Comparison of ENCODE assay signal across 29 cellular contexts in the genomic region with DNA sequence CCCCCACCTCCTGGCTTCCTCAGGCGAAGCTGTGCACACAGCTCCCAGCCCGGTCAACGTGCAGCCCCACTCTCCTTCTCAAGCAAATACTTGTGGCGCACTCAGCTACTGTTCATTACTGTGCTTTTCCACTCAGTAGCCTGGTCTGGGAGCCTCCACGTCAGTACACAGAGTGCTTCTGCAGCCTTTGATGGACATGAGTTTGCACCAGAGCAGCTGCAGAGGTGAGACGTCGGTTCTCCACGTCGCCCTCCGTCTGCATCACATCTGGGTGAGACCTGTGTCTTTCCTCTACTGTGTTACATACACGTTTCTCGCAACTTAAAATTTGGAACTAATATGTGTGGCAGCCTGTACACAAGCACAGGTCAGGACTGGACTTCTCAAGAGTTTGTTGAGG.
"Had no signal": no experiment of that assay in that cellular context is flagged by ENCODE, and none has a peak within 500 bp of the region (broad histone marks: within the 10 kb centered on the region; RNA-seq: fewer than 3 reads in every experiment).

No MANE protein-coding gene starts in this region.

- FAIRE-seq: keratinocyte had no signal

- H3K9ac ChIP-seq: parathyroid adenoma had no signal

- H3K4me1 Mint-ChIP-seq: naive B cell, natural killer cell had no signal

- H3K36me3 ChIP-seq: left lung, lower lobe of right lung, right atrium auricular region, right lobe of liver, stomach, thyroid gland, transverse colon, upper lobe of left lung, vagina had no signal

- ATAC-seq: left colon; left lung; lower lobe of right lung; natural killer cell; right lobe of liver; stimulated activated naive B cell treated with anti-CD40 and anti-IgM and Interleukin-4, amounts not matched to agents 10 μg/mL and 1 μg/mL and 100 μg/mL, for 72 hours; stimulated activated naive CD8-positive, alpha-beta T cell treated with anti-CD3 and anti-CD28 coated beads, Interleukin-15, Interleukin-2, amounts not matched to agents 100 U/mL and 50 U/mL, for 24 hours had no signal

- H3K4me3 Mint-ChIP-seq: mesothelial cell of epicardium; naive B cell; natural killer cell; nephron progenitor cell; stimulated activated naive B cell treated with anti-CD40 and anti-IgM and Interleukin-4, amounts not matched to agents 10 μg/mL and 1 μg/mL and 100 μg/mL, for 72 hours had no signal

- H3K79me2 ChIP-seq: parathyroid adenoma had no signal

- H3K9me3 Mint-ChIP-seq: mesothelial cell of epicardium, natural killer cell had no signal

- H3K4me1 ChIP-seq: left lung, lower lobe of right lung, parathyroid adenoma, right lobe of liver, stomach, testis, thyroid gland, transverse colon, upper lobe of left lung, vagina had no signal

- H3K9me3 ChIP-seq: left lung, lower lobe of right lung, right atrium auricular region, right lobe of liver, stomach, testis, thyroid gland, transverse colon, upper lobe of left lung, vagina had no signal

- H3K4me3 ChIP-seq: left lung, lower lobe of right lung, right atrium auricular region, right lobe of liver, skin epidermis, stomach, testis, thyroid gland, transverse colon, upper lobe of left lung, vagina had no signal

- H2AFZ ChIP-seq: parathyroid adenoma had no signal

- H3K27ac Mint-ChIP-seq: mesothelial cell of epicardium; natural killer cell; nephron progenitor cell; progenitor cell of endocrine pancreas; stimulated activated naive B cell treated with anti-CD40 and anti-IgM and Interleukin-4, amounts not matched to agents 10 μg/mL and 1 μg/mL and 100 μg/mL, for 72 hours had no signal

- DNase-seq: hippocampal formation; left lung; lower lobe of right lung; mammary epithelial cell; mesenchymal stem cell; naive B cell; natural killer cell; nephron progenitor cell; nucleus accumbens; right lobe of liver; stimulated activated CD4-positive, alpha-beta T cell treated with anti-CD3 and anti-CD28 coated beads, Interleukin-12 subunit alpha, Interleukin-12 subunit beta, amount 100 ng/mL, for 4 hours; stimulated activated CD4-positive, alpha-beta T cell treated with anti-CD3 and anti-CD28 coated beads, Interleukin-15, amount 100 ng/mL, for 24 hours; stimulated activated CD4-positive, alpha-beta T cell treated with anti-CD3 and anti-CD28 coated beads, Interleukin-2, amount 100 ng/mL, for 24 hours; stimulated activated CD4-positive, alpha-beta T cell treated with anti-CD3 and anti-CD28 coated beads, Interleukin-4, amount 100 ng/mL, for 1 hour; stimulated activated naive B cell treated with anti-CD40 and anti-IgM and Interleukin-4, amounts not matched to agents 10 μg/mL and 1 μg/mL and 100 μg/mL, for 72 hours; stimulated activated naive CD8-positive, alpha-beta T cell treated with anti-CD3 and anti-CD28 coated beads, Interleukin-15, Interleukin-2, amounts not matched to agents 100 U/mL and 50 U/mL, for 24 hours; stomach; testis; thyroid gland; transverse colon; upper lobe of left lung had no signal

- H3K27ac ChIP-seq: left lung, lower lobe of right lung, parathyroid adenoma, right atrium auricular region, right lobe of liver, skin epidermis, stomach, testis, thyroid gland, transverse colon, upper lobe of left lung, vagina had no signal

- H3K27me3 ChIP-seq: right atrium auricular region, right lobe of liver, testis, thyroid gland, transverse colon, upper lobe of left lung, vagina had no signal

- H3K36me3 Mint-ChIP-seq: mesothelial cell of epicardium; naive B cell; natural killer cell; stimulated activated naive B cell treated with anti-CD40 and anti-IgM and Interleukin-4, amounts not matched to agents 10 μg/mL and 1 μg/mL and 100 μg/mL, for 72 hours had no signal
